Comparison of ENCODE assay signal across 7 cellular contexts in genomic region chr6:15323611-15324010, GRCh38.
DNase-seq lines count a peak whose midpoint lies in the region; FAIRE-seq and TF ChIP-seq lines count a peak whose summit lies in the region.
"Not testable (repeated sequence)": the region's sequence is repeated elsewhere in the genome, so short reads cannot be mapped to it uniquely, and the experiment has no call there.

No MANE protein-coding gene starts in this region.

- peaks cover 89% of the 10 kb centered on the region for H3K79me2 ChIP-seq in keratinocyte (ENCODE audit: control insufficient read depth, insufficient read depth, low read length)

- not testable (repeated sequence) for H3K4me3 ChIP-seq in keratinocyte (ENCODE audit: control insufficient read depth in 2 of 3, extremely low read depth in 1 of 3, insufficient read depth in 2 of 3, low read depth in 1 of 3, low read length in 3 of 3); small intestine (ENCODE audit: low read depth in 1 of 2, low read length in 2 of 2)

- H3K27ac ChIP-seq in RWPE1 = peak overlapping the region; percentile 80
- H3K27ac ChIP-seq in keratinocyte (ENCODE audit: control insufficient read depth, insufficient read depth, low read length) = peak overlapping the region; percentile 82
- H3K27ac ChIP-seq in small intestine (ENCODE audit: low read depth in 1 of 2, low read length in 1 of 2) = peak overlapping the region; percentile 65 to 80

- BruUV-seq in Calu3 (replicated peaks; lab: Mats Ljungman, UMichigan); MCF 10A (replicated peaks; lab: Mats Ljungman, UMichigan): not testable (repeated sequence)

- intact Hi-C loops in Calu3 (cut with micrococcal nuclease; ENCODE audit: unreplicated experiment) = loop anchor here (5.0 to 10.0 kb wide), 3 partner anchors 69 to 121 kb away; no protein-coding TSS in a partner anchor
- intact Hi-C loops in activated CD4-positive, alpha-beta memory T cell treated with anti-CD3 and anti-CD28 coated beads for 36 hours (cut with micrococcal nuclease); MCF 10A (cut with micrococcal nuclease): not testable (repeated sequence)
- intact Hi-C loops in activated naive CD4-positive, alpha-beta T cell treated with anti-CD3 and anti-CD28 coated beads for 36 hours (cut with micrococcal nuclease) = loop anchor here (10.0 kb wide), 2 partner anchors 301 to 811 kb away; no protein-coding TSS in a partner anchor

- not testable (repeated sequence) for DNase-seq in Calu3; RWPE1 (ENCODE audit: low spot score); activated CD4-positive, alpha-beta memory T cell treated with anti-CD3 and anti-CD28 coated beads for 36 hours; activated naive CD4-positive, alpha-beta T cell treated with anti-CD3 and anti-CD28 coated beads for 36 hours; MCF 10A (ENCODE audit: unreplicated experiment); keratinocyte (ENCODE audit: low read depth, low spot score); small intestine

- not testable (repeated sequence) for TF ChIP-seq CTCF in Calu3 (IDR thresholded peaks at IDR 0.05; ENCODE audit: unreplicated experiment); RWPE1 (conservative IDR thresholded peaks at IDR 0.05; ENCODE audit: low read depth); MCF 10A (IDR thresholded peaks at IDR 0.05; ENCODE audit: unreplicated experiment); keratinocyte (optimal IDR thresholded peaks at IDR 0.05 in 1 of 3, IDR thresholded peaks at IDR 0.05 in 1 of 3, conservative IDR thresholded peaks at IDR 0.05 in 1 of 3; ENCODE audit: extremely low read depth in 1 of 3, insufficient read depth in 2 of 3, low read length in 3 of 3)

- H3K9ac ChIP-seq in keratinocyte (ENCODE audit: control insufficient read depth, extremely low read depth, insufficient read depth, low read length) = peak overlapping the region; percentile 58

- not testable (repeated sequence) for H3K27me3 ChIP-seq in keratinocyte (ENCODE audit: control insufficient read depth, extremely low read depth, insufficient read depth, low read length); small intestine (ENCODE audit: control insufficient read depth in 2 of 2, insufficient read depth in 2 of 2, low read length in 2 of 2)

- H2AFZ ChIP-seq in keratinocyte (ENCODE audit: control insufficient read depth, low read length) = not testable (repeated sequence)

- H3K36me3 Mint-ChIP-seq in Calu3 (ENCODE audit: insufficient read depth, unreplicated experiment) = not testable (repeated sequence)
- H3K36me3 Mint-ChIP-seq in activated CD4-positive, alpha-beta memory T cell treated with anti-CD3 and anti-CD28 coated beads for 36 hours = peaks cover 19% of the 10 kb centered on the region
- H3K36me3 Mint-ChIP-seq in activated naive CD4-positive, alpha-beta T cell treated with anti-CD3 and anti-CD28 coated beads for 36 hours (ENCODE audit: low read depth) = peaks cover 17% of the 10 kb centered on the region
- peaks cover 14% of the 10 kb centered on the region for H3K36me3 Mint-ChIP-seq in MCF 10A (ENCODE audit: insufficient read depth, unreplicated experiment)

- not testable (repeated sequence) for H4K20me1 ChIP-seq in keratinocyte (ENCODE audit: control insufficient read depth, extremely low read depth, insufficient read depth, low read length)

- not testable (repeated sequence) for FAIRE-seq in keratinocyte (lab: Jason Lieb, UNC); small intestine (lab: Jason Lieb, UNC)

- POLR2A ChIA-PET in RWPE1 (lab: Yijun Ruan, JAX; ENCODE audit: low non-redundant PET) = not testable (repeated sequence)
- POLR2A ChIA-PET in activated CD4-positive, alpha-beta memory T cell treated with anti-CD3 and anti-CD28 coated beads for 36 hours (lab: Charles Lee) = interaction anchor here (0.5 kb wide), 1 partner anchor 446 kb away, joined by 6 read pairs; no protein-coding TSS in a partner anchor
- POLR2A ChIA-PET in MCF 10A (lab: Yijun Ruan, JAX) = interaction anchor here (1.0 to 1.5 kb wide), 2 partner anchors 17 to 76 kb away, joined by 3 read pairs; no protein-coding TSS in a partner anchor

- not testable (repeated sequence) for H3K9me3 Mint-ChIP-seq in Calu3 (ENCODE audit: low read depth, unreplicated experiment); activated CD4-positive, alpha-beta memory T cell treated with anti-CD3 and anti-CD28 coated beads for 36 hours; activated naive CD4-positive, alpha-beta T cell treated with anti-CD3 and anti-CD28 coated beads for 36 hours; MCF 10A (ENCODE audit: unreplicated experiment)

- peaks cover 38% of the 10 kb centered on the region for H3K4me1 Mint-ChIP-seq in Calu3 (ENCODE audit: low read depth, unreplicated experiment)
- peaks cover 91% of the 10 kb centered on the region for H3K4me1 Mint-ChIP-seq in activated CD4-positive, alpha-beta memory T cell treated with anti-CD3 and anti-CD28 coated beads for 36 hours (ENCODE audit: low read depth)
- peaks cover 89% of the 10 kb centered on the region for H3K4me1 Mint-ChIP-seq in activated naive CD4-positive, alpha-beta T cell treated with anti-CD3 and anti-CD28 coated beads for 36 hours (ENCODE audit: low read depth)
- H3K4me1 Mint-ChIP-seq in MCF 10A (ENCODE audit: insufficient read depth, unreplicated experiment) = peaks cover 35% of the 10 kb centered on the region

- WGBS in small intestine, 3 donors = 86 to 94% (median 93%) methylated on average over 10 to 11 of the region's 11 CpGs

- H3K4me2 ChIP-seq in keratinocyte (ENCODE audit: control insufficient read depth, extremely low read depth, insufficient read depth, low read depth, low read length) = peak overlapping the region; percentile 78

- not testable (repeated sequence) for H3K4me3 Mint-ChIP-seq in Calu3 (ENCODE audit: low read depth, unreplicated experiment); activated CD4-positive, alpha-beta memory T cell treated with anti-CD3 and anti-CD28 coated beads for 36 hours; activated naive CD4-positive, alpha-beta T cell treated with anti-CD3 and anti-CD28 coated beads for 36 hours; MCF 10A (ENCODE audit: unreplicated experiment)

- H3K4me1 ChIP-seq in keratinocyte (ENCODE audit: control insufficient read depth, extremely low read depth, insufficient read depth, low read length) = peaks cover 34% of the 10 kb centered on the region
- peaks cover 12 to 29% of the 10 kb centered on the region in 2 donors for H3K4me1 ChIP-seq in small intestine (ENCODE audit: control insufficient read depth in 2 of 2, insufficient read depth in 1 of 2, low read depth in 1 of 2, low read length in 1 of 2)

- H3K27ac Mint-ChIP-seq in Calu3 (ENCODE audit: unreplicated experiment) (peak overlapping the region; percentile 48), MCF 10A (ENCODE audit: low read depth, unreplicated experiment) (peak overlapping the region; percentile 2)
- H3K27ac Mint-ChIP-seq in activated CD4-positive, alpha-beta memory T cell treated with anti-CD3 and anti-CD28 coated beads for 36 hours = peak overlapping the region; percentile 8
- peak overlapping the region; percentile 87 for H3K27ac Mint-ChIP-seq in activated naive CD4-positive, alpha-beta T cell treated with anti-CD3 and anti-CD28 coated beads for 36 hours

- not testable (repeated sequence) for H3K9me3 ChIP-seq in keratinocyte (ENCODE audit: control insufficient read depth, low read depth, low read length); small intestine (ENCODE audit: control insufficient read depth, low read depth)

- not testable (repeated sequence) for H3K9me1 ChIP-seq in keratinocyte (ENCODE audit: control insufficient read depth, extremely low read depth, insufficient read depth, low read length)

- dilution Hi-C loops in keratinocyte (cut with MboI; ENCODE audit: extremely low pct_ligation_motif_present, low sequenced_read_pairs) = not testable (repeated sequence)

- not testable (repeated sequence) for H3K27me3 Mint-ChIP-seq in Calu3 (ENCODE audit: unreplicated experiment); activated CD4-positive, alpha-beta memory T cell treated with anti-CD3 and anti-CD28 coated beads for 36 hours; activated naive CD4-positive, alpha-beta T cell treated with anti-CD3 and anti-CD28 coated beads for 36 hours (ENCODE audit: low read depth); MCF 10A (ENCODE audit: insufficient read depth, unreplicated experiment)

- CTCF ChIA-PET in Calu3 (lab: Charles Lee) (interaction anchor here (0.6 to 1.0 kb wide), 2 partner anchors 46 to 1554 kb away, joined by 3 read pairs; no protein-coding TSS in a partner anchor), RWPE1 (lab: Yijun Ruan, JAX) (interaction anchor here (0.6 kb wide), 1 partner anchor 61 kb away, joined by 3 read pairs; no protein-coding TSS in a partner anchor), MCF 10A (lab: Yijun Ruan, JAX) (interaction anchor here (1.0 kb wide), 1 partner anchor 67 kb away, joined by 3 read pairs; no protein-coding TSS in a partner anchor)
- CTCF ChIA-PET in activated CD4-positive, alpha-beta memory T cell treated with anti-CD3 and anti-CD28 coated beads for 36 hours (lab: Charles Lee); activated naive CD4-positive, alpha-beta T cell treated with anti-CD3 and anti-CD28 coated beads for 36 hours (lab: Charles Lee): not testable (repeated sequence)

- H3K36me3 ChIP-seq in keratinocyte (ENCODE audit: control insufficient read depth in 2 of 2, extremely low read depth in 1 of 2, insufficient read depth in 2 of 2, low read length in 2 of 2); small intestine (ENCODE audit: control insufficient read depth in 2 of 2, insufficient read depth in 2 of 2, low read length in 2 of 2): not testable (repeated sequence)

Comparison
In these comparisons a context has a peak if more than half of its experiments do, and no peak if none do; other contexts are left out.
1. H3K27ac Mint-ChIP-seq: peak in every context shown above with its lines; median percentile 87 in activated naive CD4-positive, alpha-beta T cell treated with anti-CD3 and anti-CD28 coated beads for 36 hours; 48 in Calu3; 8 in activated CD4-positive, alpha-beta memory T cell treated with anti-CD3 and anti-CD28 coated beads for 36 hours; 2 in MCF 10A.